Comparison of ENCODE assay signal across 14 cellular contexts in the genomic region with DNA sequence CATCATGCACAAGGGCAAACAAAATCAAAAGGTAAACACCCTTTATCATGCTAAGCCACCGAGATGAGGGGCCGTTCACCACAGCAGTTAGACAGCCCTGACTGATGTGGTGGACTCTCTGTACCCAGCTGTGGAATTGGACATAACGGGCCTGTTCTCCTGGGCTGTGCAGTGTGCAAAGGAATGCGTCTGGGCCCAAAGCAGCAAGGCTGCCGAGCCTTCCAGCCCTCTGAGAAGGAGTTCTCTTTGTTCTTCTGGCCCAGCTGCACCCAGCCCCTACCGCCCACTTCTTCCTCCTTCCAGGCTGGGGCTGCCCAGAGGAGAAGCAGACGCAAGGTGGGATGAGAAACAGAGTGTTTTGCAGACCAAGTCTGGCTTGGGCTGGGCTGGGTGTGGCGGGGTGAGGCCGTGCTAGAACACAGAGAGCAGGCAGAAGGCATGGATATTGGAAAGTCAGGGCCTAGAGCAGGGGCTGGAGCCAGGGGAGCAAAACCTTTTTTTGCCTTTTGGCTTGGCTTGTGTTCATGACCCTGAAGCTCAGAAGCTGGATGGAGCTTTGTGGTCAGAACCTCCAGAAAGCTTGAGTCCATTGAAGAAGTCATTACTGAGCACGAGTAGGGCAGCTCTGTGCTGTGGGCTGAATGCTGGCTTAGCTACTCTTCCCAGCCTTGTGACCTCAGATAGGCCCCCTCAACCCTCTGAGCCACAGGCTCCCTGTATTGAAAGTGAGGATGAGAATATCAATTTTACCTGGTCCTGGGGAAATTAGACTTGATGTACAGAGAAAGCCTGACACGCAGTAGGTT. TPM values are rescaled to one million over a fixed set of nuclear protein-coding genes. Genes with fewer than 3 reads are reported as not detected.
DNase-seq lines count a peak whose midpoint lies in the region; ATAC-seq and TF ChIP-seq lines count a peak whose summit lies in the region.
"Had no signal": no experiment of that assay in that cellular context is flagged by ENCODE, and none has a peak within 500 bp of the region (broad histone marks: within the 10 kb centered on the region; RNA-seq: fewer than 3 reads in every experiment).

No MANE protein-coding gene starts in this region.

- TF ChIP-seq POLR2A in gastroesophageal sphincter (IDR thresholded peaks at IDR 0.05): no peak

- H3K4me3 Mint-ChIP-seq in nephron (no peak overlapping the region), type B pancreatic cell (no peak overlapping the region)
- H3K4me3 Mint-ChIP-seq in CD8-positive, alpha-beta memory T cell: no peak overlapping the region
- H3K4me3 Mint-ChIP-seq: activated naive CD4-positive, alpha-beta T cell treated with anti-CD3 and anti-CD28 coated beads, Interleukin-2, amount 50 U/mL, for 24 hours; CD4-positive, alpha-beta memory T cell; stimulated activated naive CD8-positive, alpha-beta T cell treated with anti-CD3 and anti-CD28 coated beads, Interleukin-15, Interleukin-2, amounts not matched to agents 100 ng/mL and 50 ng/mL, for 24 hours had no signal

- 61 to 66% methylated on average over 4 to 6 of the region's 11 CpGs for WGBS in gastroesophageal sphincter (ENCODE audit: low coverage in 1 of 2), 2 donors

- peak overlapping the region in 3 of 4 donors; percentile 58 to 68 (median 66) for H3K27ac ChIP-seq in gastroesophageal sphincter
- no peak overlapping the region for H3K27ac ChIP-seq in CD8-positive, alpha-beta memory T cell (ENCODE audit: low read depth, low read length)
- H3K27ac ChIP-seq: HL-60, neutrophil had no signal

- H3K4me1 Mint-ChIP-seq in nephron (peaks cover 39% of the 10 kb centered on the region), type B pancreatic cell (ENCODE audit: unreplicated experiment) (peaks cover 11% of the 10 kb centered on the region)
- no peaks in the 10 kb centered on the region for H3K4me1 Mint-ChIP-seq in CD8-positive, alpha-beta memory T cell
- H3K4me1 Mint-ChIP-seq: activated naive CD4-positive, alpha-beta T cell treated with anti-CD3 and anti-CD28 coated beads, Interleukin-2, amount 50 U/mL, for 24 hours; CD4-positive, alpha-beta memory T cell had no signal

- H3K27me3 Mint-ChIP-seq in nephron (ENCODE audit: low read depth) (peaks cover 10% of the 10 kb centered on the region), type B pancreatic cell (peaks cover 18% of the 10 kb centered on the region)
- peaks cover 12 to 26% of the 10 kb centered on the region in 2 donors for H3K27me3 Mint-ChIP-seq in CD8-positive, alpha-beta memory T cell

- POLR2A ChIA-PET in CD8-positive, alpha-beta memory T cell (lab: Charles Lee): no interaction called here

- H3K9me3 Mint-ChIP-seq in nephron (no peaks in the 10 kb centered on the region), type B pancreatic cell (no peaks in the 10 kb centered on the region)
- no peaks in the 10 kb centered on the region for H3K9me3 Mint-ChIP-seq in CD8-positive, alpha-beta memory T cell
- H3K9me3 Mint-ChIP-seq: activated naive CD4-positive, alpha-beta T cell treated with anti-CD3 and anti-CD28 coated beads, Interleukin-2, amount 50 U/mL, for 24 hours; stimulated activated naive CD8-positive, alpha-beta T cell treated with anti-CD3 and anti-CD28 coated beads, Interleukin-15, Interleukin-2, amounts not matched to agents 100 ng/mL and 50 ng/mL, for 24 hours had no signal

- no peaks in the 10 kb centered on the region for H3K36me3 ChIP-seq in gastroesophageal sphincter
- no peaks in the 10 kb centered on the region for H3K36me3 ChIP-seq in CD8-positive, alpha-beta memory T cell (ENCODE audit: insufficient read depth, low read length)
- H3K36me3 ChIP-seq: neutrophil had no signal

- H3K36me3 Mint-ChIP-seq in nephron (ENCODE audit: low read depth) (no peaks in the 10 kb centered on the region), type B pancreatic cell (no peaks in the 10 kb centered on the region)
- no peaks in the 10 kb centered on the region for H3K36me3 Mint-ChIP-seq in CD8-positive, alpha-beta memory T cell
- H3K36me3 Mint-ChIP-seq: activated naive CD4-positive, alpha-beta T cell treated with anti-CD3 and anti-CD28 coated beads, Interleukin-2, amount 50 U/mL, for 24 hours; CD4-positive, alpha-beta memory T cell had no signal

- no peak for TF ChIP-seq EP300 in gastroesophageal sphincter (IDR thresholded peaks at IDR 0.05)

- no peak overlapping the region for H3K4me3 ChIP-seq in gastroesophageal sphincter
- no peak overlapping the region for H3K4me3 ChIP-seq in CD8-positive, alpha-beta memory T cell (ENCODE audit: low read length)

- no peaks in the 10 kb centered on the region for H3K9me3 ChIP-seq in gastroesophageal sphincter
- no peaks in the 10 kb centered on the region for H3K9me3 ChIP-seq in CD8-positive, alpha-beta memory T cell (ENCODE audit: low read length)
- H3K9me3 ChIP-seq: neutrophil had no signal

- in situ Hi-C loops in KBM-7 (cut with MboI; ENCODE audit: low pct_unique_long_range_greater_than_20kb, low sequenced_read_pairs): no loop called here

- peak; percentile 74 for ATAC-seq in gastroesophageal sphincter
- no peak for ATAC-seq in HG02885 (IDR thresholded peaks at IDR 0.05; ENCODE audit: poor library complexity, unreplicated experiment)

- peaks cover 0 to 24% (median 9%) of the 10 kb centered on the region in 3 donors for H3K4me1 ChIP-seq in gastroesophageal sphincter
- H3K4me1 ChIP-seq in CD8-positive, alpha-beta memory T cell (ENCODE audit: insufficient read depth, low read length): no peaks in the 10 kb centered on the region

- CTCF ChIA-PET in CD8-positive, alpha-beta memory T cell (lab: Charles Lee): no interaction called here

- TF ChIP-seq CTCF in gastroesophageal sphincter (IDR thresholded peaks at IDR 0.05) (no peak), nephron (IDR thresholded peaks at IDR 0.05; ENCODE audit: unreplicated experiment in 3 of 3) (no peak), type B pancreatic cell (conservative IDR thresholded peaks at IDR 0.05) (no peak)

- peak overlapping the region; percentile 22 to 84 (median 80) for H3K27ac Mint-ChIP-seq in nephron
- H3K27ac Mint-ChIP-seq in type B pancreatic cell: no peak overlapping the region
- no peak overlapping the region for H3K27ac Mint-ChIP-seq in CD8-positive, alpha-beta memory T cell
- H3K27ac Mint-ChIP-seq: activated naive CD4-positive, alpha-beta T cell treated with anti-CD3 and anti-CD28 coated beads, Interleukin-2, amount 50 U/mL, for 24 hours; CD4-positive, alpha-beta memory T cell; stimulated activated naive CD8-positive, alpha-beta T cell treated with anti-CD3 and anti-CD28 coated beads, Interleukin-15, Interleukin-2, amounts not matched to agents 100 ng/mL and 50 ng/mL, for 24 hours had no signal

- H3K27me3 ChIP-seq in gastroesophageal sphincter: no peaks in the 10 kb centered on the region
- no peaks in the 10 kb centered on the region for H3K27me3 ChIP-seq in CD8-positive, alpha-beta memory T cell (ENCODE audit: insufficient read depth, low read length, poor library complexity, severe bottlenecking)

- DNase-seq in activated CD8-positive, alpha-beta memory T cell treated with anti-CD3 and anti-CD28 coated beads, Interleukin-2, amount 50 U/mL, for 48 hours: peak; percentile 17
- DNase-seq in type B pancreatic cell (ENCODE audit: extremely low spot score, unreplicated experiment) (peak; percentile 65), KBM-7 (no peak)
- DNase-seq in CD8-positive, alpha-beta memory T cell: no peak
- DNase-seq: activated CD4-positive, alpha-beta T cell treated with anti-CD3 and anti-CD28 coated beads, Interleukin-2, amount 50 U/mL, for 1 hour; CD4-positive, alpha-beta memory T cell; stimulated activated CD4-positive, alpha-beta T cell treated with anti-CD3 and anti-CD28 coated beads, Interleukin-4, amount 100 ng/mL, for 24 hours had no signal

RNA-seq across cellular contexts. Expression of gene SH3PXD2B, which starts 49.8 kb away (rescaled TPM):
- 10 to 100 TPM; 40.2 to 80.9 (median 56.0) TPM for total RNA-seq in gastroesophageal sphincter
- 38.4 and 52.3 TPM in 2 replicates for total RNA-seq in type B pancreatic cell (ENCODE audit: low replicate concordance)
- under 1 TPM; 0.09 to 0.15 TPM for total RNA-seq in CD8-positive, alpha-beta memory T cell
- not detected for polyA plus RNA-seq in CD8-positive, alpha-beta memory T cell
- polyA plus RNA-seq: CD4-positive, alpha-beta memory T cell had no signal

Comparison
In these comparisons a context has a peak if more than half of its experiments do, and no peak if none do; other contexts are left out.
1. DNase-seq: peak in activated CD8-positive, alpha-beta memory T cell treated with anti-CD3 and anti-CD28 coated beads, Interleukin-2, amount 50 U/mL, for 48 hours (single experiment) and type B pancreatic cell (single experiment); none in CD8-positive, alpha-beta memory T cell (0 of 5) and KBM-7 (single experiment).
2. H3K27ac Mint-ChIP-seq: peak in nephron (3 of 3); none in type B pancreatic cell (single experiment) and CD8-positive, alpha-beta memory T cell (0 of 8).
3. RNA of gene SH3PXD2B, which starts 49.8 kb away (total RNA-seq): 40.2 to 80.9 TPM in gastroesophageal sphincter and 38.4 to 52.3 TPM in type B pancreatic cell; 0.09 to 0.15 TPM in CD8-positive, alpha-beta memory T cell; every median in the first group is over 10 times any median in the second.